In the genomic region with DNA sequence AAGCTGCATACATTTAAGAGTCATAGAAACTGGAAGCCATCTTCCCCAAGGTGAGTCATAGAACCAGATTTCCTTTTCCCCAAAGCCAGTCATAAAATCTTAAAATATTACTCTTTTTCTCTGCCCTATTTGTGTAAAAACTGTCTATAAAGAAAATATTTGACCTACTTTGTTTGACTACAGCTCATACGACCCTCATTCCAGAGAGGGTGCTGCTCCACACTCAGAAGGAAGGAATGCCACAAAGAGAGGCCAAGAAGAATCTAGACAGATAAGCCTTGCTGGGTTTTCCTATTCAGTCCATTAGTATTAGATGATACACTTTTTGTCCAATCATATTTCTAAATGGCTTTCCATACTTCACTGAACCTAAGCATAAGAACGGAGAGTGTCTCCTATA, we compare ENCODE assay signal across 15 cellular contexts.
"Had no signal": no experiment of that assay in that cellular context is flagged by ENCODE, and none has a peak within 500 bp of the region (broad histone marks: within the 10 kb centered on the region; RNA-seq: fewer than 3 reads in every experiment).

No MANE protein-coding gene starts in this region.

- H3K36me3 ChIP-seq: ascending aorta, esophagus squamous epithelium, ovary, right lobe of liver, tibial artery had no signal

- H3K27ac ChIP-seq: ascending aorta, esophagus squamous epithelium, foreskin keratinocyte, ovary, right lobe of liver, tibial artery had no signal

- H3K4me3 Mint-ChIP-seq: activated naive CD8-positive, alpha-beta T cell treated with anti-CD3 and anti-CD28 coated beads for 36 hours; activated T-helper 1 cell treated with anti-CD3 and anti-CD28 coated beads, Interleukin-12 subunit alpha, Interleukin-12 subunit beta, Interleukin-2, Interleukin-4 antibody, amounts not matched to agents 30 ng/mL and 10 ng/mL and 1 ng/mL, durations not matched to agents 14 hours and 24 hours and 36 hours; neural crest cell; stimulated activated naive B cell treated with anti-CD40 and anti-IgM and Interleukin-4, amounts not matched to agents 10 μg/mL and 1 μg/mL and 100 μg/mL, for 72 hours; T-cell had no signal

- DNase-seq: activated naive CD8-positive, alpha-beta T cell treated with anti-CD3 and anti-CD28 coated beads for 36 hours; esophagus squamous epithelium; midbrain; ovary; right lobe of liver; stimulated activated CD4-positive, alpha-beta T cell treated with anti-CD3 and anti-CD28 coated beads, Interleukin-2, amount 100 ng/mL, for 48 hours; stimulated activated naive B cell treated with anti-CD40 and anti-IgM and Interleukin-4, amounts not matched to agents 10 μg/mL and 1 μg/mL and 100 μg/mL, for 72 hours; T-cell; T-helper 9 cell; tibial artery had no signal

- H3K27me3 Mint-ChIP-seq: activated naive CD8-positive, alpha-beta T cell treated with anti-CD3 and anti-CD28 coated beads for 36 hours; stimulated activated naive B cell treated with anti-CD40 and anti-IgM and Interleukin-4, amounts not matched to agents 10 μg/mL and 1 μg/mL and 100 μg/mL, for 72 hours; T-cell had no signal

- H3K9me3 Mint-ChIP-seq: neural crest cell had no signal

- H3K36me3 Mint-ChIP-seq: activated naive CD8-positive, alpha-beta T cell treated with anti-CD3 and anti-CD28 coated beads for 36 hours; stimulated activated naive B cell treated with anti-CD40 and anti-IgM and Interleukin-4, amounts not matched to agents 10 μg/mL and 1 μg/mL and 100 μg/mL, for 72 hours; T-cell had no signal

- H3K4me3 ChIP-seq: ascending aorta, esophagus squamous epithelium, ovary, right lobe of liver, tibial artery had no signal

- H3K4me1 ChIP-seq: ascending aorta, esophagus squamous epithelium, foreskin keratinocyte, tibial artery had no signal

- H3K4me1 Mint-ChIP-seq: activated naive CD8-positive, alpha-beta T cell treated with anti-CD3 and anti-CD28 coated beads for 36 hours; neural crest cell; stimulated activated naive B cell treated with anti-CD40 and anti-IgM and Interleukin-4, amounts not matched to agents 10 μg/mL and 1 μg/mL and 100 μg/mL, for 72 hours; T-cell had no signal

- H3K27ac Mint-ChIP-seq: activated naive CD8-positive, alpha-beta T cell treated with anti-CD3 and anti-CD28 coated beads for 36 hours; activated T-helper 1 cell treated with anti-CD3 and anti-CD28 coated beads, Interleukin-12 subunit alpha, Interleukin-12 subunit beta, Interleukin-2, Interleukin-4 antibody, amounts not matched to agents 30 ng/mL and 10 ng/mL and 1 ng/mL, durations not matched to agents 14 hours and 24 hours and 36 hours; stimulated activated naive B cell treated with anti-CD40 and anti-IgM and Interleukin-4, amounts not matched to agents 10 μg/mL and 1 μg/mL and 100 μg/mL, for 72 hours; T-cell had no signal

- H3K27me3 ChIP-seq: ascending aorta, esophagus squamous epithelium, foreskin keratinocyte, ovary, right lobe of liver, tibial artery had no signal

- ATAC-seq: activated CD4-positive, CD25-positive, alpha-beta regulatory T cell treated with anti-CD3 and anti-CD28 coated beads, Interleukin-2, amount 50 U/mL, for 24 hours; foreskin keratinocyte; right lobe of liver; stimulated activated naive B cell treated with anti-CD40 and anti-IgM and Interleukin-4, amounts not matched to agents 10 μg/mL and 1 μg/mL and 100 μg/mL, for 72 hours; T-cell had no signal

- H3K9me3 ChIP-seq: ascending aorta, ovary, right lobe of liver, tibial artery had no signal
